1 cellular context compared by ENCODE assay signal in genomic region chr1:197744979-197745378, GRCh38.
TF ChIP-seq lines count a peak whose summit lies in the region.

No MANE protein-coding gene starts in this region.

TF ChIP-seq in GM12891, 5 proteins besides CTCF, POLR2A, EP300 and RAD21:
- TF ChIP-seq TAF1 (IDR thresholded peaks at IDR 0.05; ENCODE audit: low read depth, low read length): no peak
- TF ChIP-seq SPI1 (IDR thresholded peaks at IDR 0.05; ENCODE audit: low read depth, low read length): no peak
- TF ChIP-seq POU2F2 (IDR thresholded peaks at IDR 0.05; ENCODE audit: low read depth, low read length): no peak
TF ChIP-seq in GM12891: peak in this region for 0.
